Comparison of ENCODE assay signal across 27 cellular contexts in the genomic region with DNA sequence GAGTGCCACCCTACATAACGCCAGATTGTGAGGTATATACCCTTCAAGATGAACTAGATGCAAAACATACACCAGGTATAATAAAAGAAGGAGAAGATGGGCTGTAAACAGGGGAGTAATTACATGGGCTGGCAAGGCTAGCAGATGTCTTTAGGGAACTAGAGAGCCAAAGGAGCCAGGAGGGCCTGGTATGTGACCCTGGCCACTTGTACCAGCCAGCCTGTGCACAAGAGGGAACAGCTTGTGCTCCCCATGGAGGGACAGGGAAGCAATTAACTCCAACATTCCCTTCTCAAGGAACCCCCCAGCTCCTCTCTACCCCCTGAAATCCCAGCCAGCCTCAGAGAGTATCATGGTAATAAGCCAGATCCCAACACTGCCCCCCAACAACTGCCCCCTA.
DNase-seq lines count a peak whose midpoint lies in the region; ATAC-seq and TF ChIP-seq lines count a peak whose summit lies in the region.
"Had no signal": no experiment of that assay in that cellular context is flagged by ENCODE, and none has a peak within 500 bp of the region (broad histone marks: within the 10 kb centered on the region; RNA-seq: fewer than 3 reads in every experiment).

No MANE protein-coding gene starts in this region.

- no peak overlapping the region for H4K91ac ChIP-seq in H9 (ENCODE audit: insufficient read length, low read depth, low read length)

- H3K56ac ChIP-seq in H9 (ENCODE audit: insufficient read length, low read depth, low read length) = no peak overlapping the region

- no peak overlapping the region for H3K9ac ChIP-seq in H9 (ENCODE audit: extremely low read depth, insufficient read length, low read length)

- TF ChIP-seq CTCF in GM20000 (IDR thresholded peaks at IDR 0.05; ENCODE audit: extremely low read depth, missing control alignments) (no peak), H9 (conservative IDR thresholded peaks at IDR 0.05) (no peak)

- H2BK120ac ChIP-seq in H9 (ENCODE audit: low read depth, low read length, poor library complexity, severe bottlenecking) = no peak overlapping the region

- H3K23me2 ChIP-seq in H9 (ENCODE audit: insufficient read length, low read depth, low read length, poor library complexity, severe bottlenecking) = no peaks in the 10 kb centered on the region

- DNase-seq in activated naive CD4-positive, alpha-beta T cell treated with anti-CD3 and anti-CD28 coated beads for 36 hours = no peak
- DNase-seq in activated naive CD4-positive, alpha-beta T cell treated with anti-CD3 and anti-CD28 coated beads, Interleukin-2, amount 50 U/mL, for 16 hours = no peak
- DNase-seq in DMS 273 treated with DMSO at 0.1 percent for 48 hours (lab: John Stamatoyannopoulos, UW) = peak; percentile 10
- no peak for DNase-seq in activated naive CD8-positive, alpha-beta T cell treated with anti-CD3 and anti-CD28 coated beads for 36 hours
- DNase-seq in stimulated activated naive B cell treated with anti-CD40 and anti-IgM and Interleukin-4, amounts not matched to agents 10 μg/mL and 1 μg/mL and 100 μg/mL, for 72 hours = no peak
- DNase-seq in GM20000 (ENCODE audit: low spot score) = no peak
- DNase-seq in H9 = no peak
- DNase-seq: activated CD4-positive, alpha-beta T cell treated with anti-CD3 and anti-CD28 coated beads for 4 hours; activated CD8-positive, alpha-beta memory T cell treated with anti-CD3 and anti-CD28 coated beads, Interleukin-2, amount 50 U/mL, for 4 hours; activated effector memory CD4-positive, alpha-beta T cell treated with Interleukin-2 at 50 U/mL for 16 hours; adrenal gland; effector CD8-positive, alpha-beta T cell; HFFc6; islet precursor cell; left ventricle myocardium inferior; NCI-H1417 treated with DMSO at 0.1 percent for 48 hours; NCI-H2081 treated with DMSO at 0.1 percent for 48 hours; NCI-H446 treated with DMSO at 0.1 percent for 48 hours; stimulated activated CD4-positive, alpha-beta T cell treated with anti-CD3 and anti-CD28 coated beads, Interleukin-1b, Interleukin-23, amount 100 ng/mL, for 48 hours; stimulated activated CD8-positive, alpha-beta memory T cell treated with anti-CD3 and anti-CD28 coated beads, Interleukin-4, amount 100 ng/mL, for 48 hours had no signal

- H3K27me3 ChIP-seq in H9 (ENCODE audit: insufficient read depth, low read length) = no peaks in the 10 kb centered on the region
- H3K27me3 ChIP-seq: adrenal gland had no signal

- no peaks in the 10 kb centered on the region for H3K27me3 Mint-ChIP-seq in activated naive CD4-positive, alpha-beta T cell treated with anti-CD3 and anti-CD28 coated beads for 36 hours (ENCODE audit: low read depth)
- no peaks in the 10 kb centered on the region for H3K27me3 Mint-ChIP-seq in activated naive CD8-positive, alpha-beta T cell treated with anti-CD3 and anti-CD28 coated beads for 36 hours
- no peaks in the 10 kb centered on the region for H3K27me3 Mint-ChIP-seq in stimulated activated naive B cell treated with anti-CD40 and anti-IgM and Interleukin-4, amounts not matched to agents 10 μg/mL and 1 μg/mL and 100 μg/mL, for 72 hours
- no peaks in the 10 kb centered on the region for H3K27me3 Mint-ChIP-seq in H9 (ENCODE audit: low read depth)
- H3K27me3 Mint-ChIP-seq: brain; natural killer cell treated with Interleukin-12 subunit alpha and Interleukin-12 subunit beta and Interleukin-15 and Interleukin-18, amount 100 ng/mL, for 72 hours had no signal

- intact Hi-C loops in activated naive CD4-positive, alpha-beta T cell treated with anti-CD3 and anti-CD28 coated beads for 36 hours (cut with micrococcal nuclease) = no loop called here

- H2AFZ ChIP-seq in H9 (ENCODE audit: low read length) = no peak overlapping the region

- H3K9me3 ChIP-seq in H9 (ENCODE audit: control insufficient read depth, low read depth, low read length) = no peaks in the 10 kb centered on the region
- H3K9me3 ChIP-seq: adrenal gland, left ventricle myocardium inferior had no signal

- H3K4ac ChIP-seq in H9 (ENCODE audit: low read depth, low read length) = no peak overlapping the region

- H3K79me1 ChIP-seq in H9 (ENCODE audit: insufficient read depth, low read depth, low read length, poor library complexity, severe bottlenecking) = no peaks in the 10 kb centered on the region

- whole genome bisulfite sequencing in H9 (ENCODE audit: extremely low coverage, insufficient read length, low lambda C conversion rate) = no CpG with 5 or more reads among the region's 1 CpG

- 0 out of 2 replicates have a peak, but pooled peaks cover 2% of the 10 kb centered on the region for H3K4me1 ChIP-seq in H9 (ENCODE audit: insufficient read depth, low read length)
- H3K4me1 ChIP-seq: adrenal gland had no signal

- H3K9me3 Mint-ChIP-seq in activated naive CD4-positive, alpha-beta T cell treated with anti-CD3 and anti-CD28 coated beads for 36 hours = no peaks in the 10 kb centered on the region
- H3K9me3 Mint-ChIP-seq in activated naive CD8-positive, alpha-beta T cell treated with anti-CD3 and anti-CD28 coated beads for 36 hours = peaks cover 18% of the 10 kb centered on the region
- H3K9me3 Mint-ChIP-seq in stimulated activated naive B cell treated with anti-CD40 and anti-IgM and Interleukin-4, amounts not matched to agents 10 μg/mL and 1 μg/mL and 100 μg/mL, for 72 hours = peaks cover 3 to 4% of the 10 kb centered on the region in 2 donors
- no peaks in the 10 kb centered on the region for H3K9me3 Mint-ChIP-seq in H9
- H3K9me3 Mint-ChIP-seq: brain; HFFc6; natural killer cell treated with Interleukin-12 subunit alpha and Interleukin-12 subunit beta and Interleukin-15 and Interleukin-18, amount 100 ng/mL, for 72 hours had no signal

- no peak overlapping the region for H2BK12ac ChIP-seq in H9 (ENCODE audit: insufficient read length, low read depth, low read length)

- H3K27ac Mint-ChIP-seq in activated naive CD4-positive, alpha-beta T cell treated with anti-CD3 and anti-CD28 coated beads for 36 hours = peak overlapping the region; percentile 68
- H3K27ac Mint-ChIP-seq in activated naive CD8-positive, alpha-beta T cell treated with anti-CD3 and anti-CD28 coated beads for 36 hours = peak overlapping the region; percentile 89
- H3K27ac Mint-ChIP-seq in stimulated activated naive B cell treated with anti-CD40 and anti-IgM and Interleukin-4, amounts not matched to agents 10 μg/mL and 1 μg/mL and 100 μg/mL, for 72 hours = peak overlapping the region; percentile 65
- H3K27ac Mint-ChIP-seq in H9 = no peak overlapping the region
- H3K27ac Mint-ChIP-seq: brain, HFFc6, mesothelial cell of epicardium had no signal

- no peak overlapping the region for H4K5ac ChIP-seq in H9 (ENCODE audit: insufficient read length, low read depth, low read length)

- peaks cover 93% of the 10 kb centered on the region for H3K4me1 Mint-ChIP-seq in activated naive CD4-positive, alpha-beta T cell treated with anti-CD3 and anti-CD28 coated beads for 36 hours (ENCODE audit: low read depth)
- H3K4me1 Mint-ChIP-seq in activated naive CD8-positive, alpha-beta T cell treated with anti-CD3 and anti-CD28 coated beads for 36 hours = peaks cover 82% of the 10 kb centered on the region
- peaks cover 39 to 75% of the 10 kb centered on the region in 2 donors for H3K4me1 Mint-ChIP-seq in stimulated activated naive B cell treated with anti-CD40 and anti-IgM and Interleukin-4, amounts not matched to agents 10 μg/mL and 1 μg/mL and 100 μg/mL, for 72 hours
- peaks cover 6 to 8% of the 10 kb centered on the region in 2 experiments for H3K4me1 Mint-ChIP-seq in H9

- CTCF ChIA-PET in activated naive CD4-positive, alpha-beta T cell treated with anti-CD3 and anti-CD28 coated beads for 36 hours (lab: Charles Lee) = interaction anchor here (0.8 to 2.0 kb wide), 3 partner anchors 12 to 50 kb away, joined by 3 to 8 read pairs (median 3); no protein-coding TSS in a partner anchor

- no peak overlapping the region for H2AK5ac ChIP-seq in H9 (ENCODE audit: insufficient read length, low read length)

- no peak overlapping the region for H2BK20ac ChIP-seq in H9 (ENCODE audit: low read depth, low read length, poor library complexity, severe bottlenecking)

- no peak overlapping the region for H3K18ac ChIP-seq in H9 (ENCODE audit: insufficient read length, low read depth, low read length)

- no peak overlapping the region for H4K8ac ChIP-seq in H9 (replicated peaks; ENCODE audit: insufficient read length, low read depth, low read length)

- H3K14ac ChIP-seq in H9 (ENCODE audit: insufficient read depth, low read length) = no peak overlapping the region

- H3K36me3 Mint-ChIP-seq in activated naive CD4-positive, alpha-beta T cell treated with anti-CD3 and anti-CD28 coated beads for 36 hours (ENCODE audit: low read depth) = peaks cover 24% of the 10 kb centered on the region
- peaks cover 75% of the 10 kb centered on the region for H3K36me3 Mint-ChIP-seq in activated naive CD8-positive, alpha-beta T cell treated with anti-CD3 and anti-CD28 coated beads for 36 hours
- H3K36me3 Mint-ChIP-seq in stimulated activated naive B cell treated with anti-CD40 and anti-IgM and Interleukin-4, amounts not matched to agents 10 μg/mL and 1 μg/mL and 100 μg/mL, for 72 hours = peaks cover 33 to 43% of the 10 kb centered on the region in 2 donors
- no peaks in the 10 kb centered on the region for H3K36me3 Mint-ChIP-seq in H9 (ENCODE audit: insufficient read depth in 1 of 3, low read depth in 3 of 3)
- H3K36me3 Mint-ChIP-seq: brain had no signal

- ATAC-seq in stimulated activated naive B cell treated with anti-CD40 and anti-IgM and Interleukin-4, amounts not matched to agents 10 μg/mL and 1 μg/mL and 100 μg/mL, for 72 hours (replicated peaks) = no peak
- ATAC-seq in GM21528 (IDR thresholded peaks at IDR 0.05; ENCODE audit: low FRiP score, unreplicated experiment) = no peak
- ATAC-seq: natural killer cell treated with Interleukin-12 subunit alpha and Interleukin-12 subunit beta and Interleukin-15 and Interleukin-18, amount 100 ng/mL, for 72 hours had no signal

- H3K23ac ChIP-seq in H9 (ENCODE audit: insufficient read length, low read depth, low read length) = no peak overlapping the region

- H3K79me2 ChIP-seq in H9 (ENCODE audit: insufficient read depth, low read length) = no peaks in the 10 kb centered on the region

- no peak overlapping the region for H3K27ac ChIP-seq in H9 (ENCODE audit: insufficient read length, low read depth, low read length)
- H3K27ac ChIP-seq: adrenal gland, left ventricle myocardium inferior, RWPE1, SK-N-MC had no signal

- H2BK5ac ChIP-seq in H9 (ENCODE audit: insufficient read length, low read length) = no peak overlapping the region

- H3K4me2 ChIP-seq in H9 (ENCODE audit: insufficient read depth, insufficient read length, low read length) = no peak overlapping the region
- H3K4me2 ChIP-seq: smooth muscle cell had no signal

- no peaks in the 10 kb centered on the region for H4K20me1 ChIP-seq in H9 (ENCODE audit: control insufficient read depth, insufficient read depth, insufficient read length)

- no peak overlapping the region for H3T11ph ChIP-seq in H9 (ENCODE audit: low read length)

- H2BK15ac ChIP-seq in H9 (ENCODE audit: low read depth, low read length) = no peak overlapping the region

- H3K4me3 Mint-ChIP-seq in activated naive CD4-positive, alpha-beta T cell treated with anti-CD3 and anti-CD28 coated beads for 36 hours = no peak overlapping the region
- no peak overlapping the region for H3K4me3 Mint-ChIP-seq in activated naive CD8-positive, alpha-beta T cell treated with anti-CD3 and anti-CD28 coated beads for 36 hours
- no peak overlapping the region for H3K4me3 Mint-ChIP-seq in stimulated activated naive B cell treated with anti-CD40 and anti-IgM and Interleukin-4, amounts not matched to agents 10 μg/mL and 1 μg/mL and 100 μg/mL, for 72 hours
- H3K4me3 Mint-ChIP-seq in H9 = no peak overlapping the region
- H3K4me3 Mint-ChIP-seq: brain; HFFc6; mesothelial cell of epicardium; natural killer cell treated with Interleukin-12 subunit alpha and Interleukin-12 subunit beta and Interleukin-15 and Interleukin-18, amount 100 ng/mL, for 72 hours had no signal

Comparison
In these comparisons a context has a peak if more than half of its experiments do, and no peak if none do; other contexts are left out.
1. H3K27ac Mint-ChIP-seq: peak in activated naive CD4-positive, alpha-beta T cell treated with anti-CD3 and anti-CD28 coated beads for 36 hours (single experiment), activated naive CD8-positive, alpha-beta T cell treated with anti-CD3 and anti-CD28 coated beads for 36 hours (single experiment) and stimulated activated naive B cell treated with anti-CD40 and anti-IgM and Interleukin-4, amounts not matched to agents 10 μg/mL and 1 μg/mL and 100 μg/mL, for 72 hours (single experiment); none in H9 (0 of 3).